In genomic region chr16:89746043-89746442, GRCh38 we compare ENCODE assay signal across 22 cellular contexts. TPM values are rescaled to one million over a fixed set of nuclear protein-coding genes. Genes with fewer than 3 reads are reported as not detected.
A peak's percentile ranks its signal among the peaks of the same experiment; 100 is the strongest.
DNase-seq lines count a peak whose midpoint lies in the region; ATAC-seq, FAIRE-seq and TF ChIP-seq lines count a peak whose summit lies in the region.
"Had no signal": no experiment of that assay in that cellular context is flagged by ENCODE, and none has a peak within 500 bp of the region (broad histone marks: within the 10 kb centered on the region; RNA-seq: fewer than 3 reads in every experiment).

No MANE protein-coding gene starts in this region.

- ATAC-seq in K562, result no peak
- no peak for ATAC-seq in GM21360 (IDR thresholded peaks at IDR 0.05; ENCODE audit: unreplicated experiment)
- ATAC-seq: HCT116 had no signal

- no peak overlapping the region for H2AFZ ChIP-seq in K562 (ENCODE audit: low read depth, low read length)

- H3K9ac ChIP-seq in K562 (ENCODE audit: insufficient read depth in 1 of 2, low read depth in 2 of 2, low read length in 2 of 2), result no peak overlapping the region
- H3K9ac ChIP-seq: SK-N-SH had no signal

- TF ChIP-seq POLR2A in K562 (conservative IDR thresholded peaks at IDR 0.05), result no peak

- no peak for TF ChIP-seq RAD21 in K562 (CRISPR knock-in tag; conservative IDR thresholded peaks at IDR 0.05 in 1 of 2, IDR thresholded peaks at IDR 0.05 in 1 of 2)

- BruUV-seq in K562 (replicated peaks; lab: Mats Ljungman, UMichigan), result no TSS peak

- no peak for TF ChIP-seq CTCF in K562 (IDR thresholded peaks at IDR 0.05 in 2 of 3, conservative IDR thresholded peaks at IDR 0.05 in 1 of 3; ENCODE audit: insufficient read depth in 2 of 3, low read depth in 1 of 3, low read length in 3 of 3)

- DNase-seq in activated naive CD4-positive, alpha-beta T cell treated with anti-CD3 and anti-CD28 coated beads, Interleukin-2, amount 10 ng/mL, durations not matched to agents 7 days and 5 days, result no peak
- DNase-seq in activated naive CD4-positive, alpha-beta T cell treated with anti-CD3 and anti-CD28 coated beads for 36 hours, result no peak
- DNase-seq in K562 (ENCODE audit: extremely low read depth in 1 of 4, low spot score in 3 of 4), result no peak
- DNase-seq in activated T-helper 2 cell treated with anti-CD3 and anti-CD28 coated beads, Interferon-gamma antibody, Interleukin-2, Interleukin-4, amounts not matched to agents 10 μg/mL and 5 μg/mL and 100 μg/mL, durations not matched to agents 14 hours and 24 hours and 36 hours (ENCODE audit: low spot score), result no peak
- no peak for DNase-seq in NCI-H2171 treated with DMSO at 0.1 percent for 48 hours (lab: John Stamatoyannopoulos, UW)
- DNase-seq: CD8-positive, alpha-beta memory T cell; DMS153; NCI-H1048; NCI-H1417; NCI-H1694; NCI-H2029 treated with DMSO at 0.1 percent for 48 hours; NCI-H2227 treated with DMSO at 0.1 percent for 48 hours; NCI-H69; SIG-M5; SK-N-SH had no signal

- no peak for TF ChIP-seq EP300 in K562 (IDR thresholded peaks at IDR 0.05; ENCODE audit: low read length)

- H3K4me3 ChIP-seq in K562, result no peak overlapping the region

- no peaks in the 10 kb centered on the region for H4K20me1 ChIP-seq in K562 (replicated peaks; ENCODE audit: control insufficient read depth, insufficient read depth, low read length)

- intact Hi-C loops in activated naive CD4-positive, alpha-beta T cell treated with anti-CD3 and anti-CD28 coated beads for 36 hours (cut with micrococcal nuclease), result no loop called here
- intact Hi-C loops in K562 (cut with micrococcal nuclease), result no loop called here
- intact Hi-C loops in activated T-helper 2 cell treated with anti-CD3 and anti-CD28 coated beads, Interferon-gamma antibody, Interleukin-2, Interleukin-4, amounts not matched to agents 10 μg/mL and 5 μg/mL and 100 μg/mL, durations not matched to agents 14 hours and 24 hours and 36 hours (cut with micrococcal nuclease), result no loop called here

- no peaks in the 10 kb centered on the region for H3K9me3 ChIP-seq in K562 (replicated peaks; ENCODE audit: control insufficient read depth, insufficient read depth, low read depth, low read length)
- H3K9me3 ChIP-seq: SK-N-SH had no signal

- H3K4me3 Mint-ChIP-seq in activated naive CD4-positive, alpha-beta T cell treated with anti-CD3 and anti-CD28 coated beads, Interleukin-2, amount 10 ng/mL, durations not matched to agents 7 days and 5 days, result no peak overlapping the region
- no peak overlapping the region for H3K4me3 Mint-ChIP-seq in activated naive CD4-positive, alpha-beta T cell treated with anti-CD3 and anti-CD28 coated beads for 36 hours
- no peak overlapping the region for H3K4me3 Mint-ChIP-seq in activated T-helper 2 cell treated with anti-CD3 and anti-CD28 coated beads, Interferon-gamma antibody, Interleukin-2, Interleukin-4, amounts not matched to agents 10 μg/mL and 5 μg/mL and 100 μg/mL, durations not matched to agents 14 hours and 24 hours and 36 hours (ENCODE audit: low read depth)
- H3K4me3 Mint-ChIP-seq: B cell; CD8-positive, alpha-beta memory T cell; IgD-negative memory B cell had no signal

- no peaks in the 10 kb centered on the region for H3K9me3 Mint-ChIP-seq in activated naive CD4-positive, alpha-beta T cell treated with anti-CD3 and anti-CD28 coated beads, Interleukin-2, amount 10 ng/mL, durations not matched to agents 7 days and 5 days
- no peaks in the 10 kb centered on the region for H3K9me3 Mint-ChIP-seq in activated naive CD4-positive, alpha-beta T cell treated with anti-CD3 and anti-CD28 coated beads for 36 hours
- no peaks in the 10 kb centered on the region for H3K9me3 Mint-ChIP-seq in activated T-helper 2 cell treated with anti-CD3 and anti-CD28 coated beads, Interferon-gamma antibody, Interleukin-2, Interleukin-4, amounts not matched to agents 10 μg/mL and 5 μg/mL and 100 μg/mL, durations not matched to agents 14 hours and 24 hours and 36 hours
- H3K9me3 Mint-ChIP-seq: CD8-positive, alpha-beta memory T cell; IgD-negative memory B cell had no signal

- POLR2A ChIA-PET in K562 (lab: Yijun Ruan, JAX), result interaction anchor here (0.7 to 1.5 kb wide), 5 partner anchors 9 to 46 kb away, joined by 3 to 8 read pairs (median 4); no protein-coding TSS in a partner anchor

- H3K36me3 Mint-ChIP-seq in activated naive CD4-positive, alpha-beta T cell treated with anti-CD3 and anti-CD28 coated beads, Interleukin-2, amount 10 ng/mL, durations not matched to agents 7 days and 5 days, result peaks cover 42% of the 10 kb centered on the region
- peaks cover 32% of the 10 kb centered on the region for H3K36me3 Mint-ChIP-seq in activated naive CD4-positive, alpha-beta T cell treated with anti-CD3 and anti-CD28 coated beads for 36 hours (ENCODE audit: low read depth)
- H3K36me3 Mint-ChIP-seq in activated T-helper 2 cell treated with anti-CD3 and anti-CD28 coated beads, Interferon-gamma antibody, Interleukin-2, Interleukin-4, amounts not matched to agents 10 μg/mL and 5 μg/mL and 100 μg/mL, durations not matched to agents 14 hours and 24 hours and 36 hours (ENCODE audit: low read depth), result peaks cover 67% of the 10 kb centered on the region

- H3K27me3 Mint-ChIP-seq in activated naive CD4-positive, alpha-beta T cell treated with anti-CD3 and anti-CD28 coated beads, Interleukin-2, amount 10 ng/mL, durations not matched to agents 7 days and 5 days, result no peaks in the 10 kb centered on the region
- H3K27me3 Mint-ChIP-seq in activated naive CD4-positive, alpha-beta T cell treated with anti-CD3 and anti-CD28 coated beads for 36 hours (ENCODE audit: low read depth), result no peaks in the 10 kb centered on the region
- H3K27me3 Mint-ChIP-seq in activated T-helper 2 cell treated with anti-CD3 and anti-CD28 coated beads, Interferon-gamma antibody, Interleukin-2, Interleukin-4, amounts not matched to agents 10 μg/mL and 5 μg/mL and 100 μg/mL, durations not matched to agents 14 hours and 24 hours and 36 hours (ENCODE audit: low read depth), result no peaks in the 10 kb centered on the region
- H3K27me3 Mint-ChIP-seq: B cell; CD8-positive, alpha-beta memory T cell; IgD-negative memory B cell had no signal

- no peaks in the 10 kb centered on the region for H3K27me3 ChIP-seq in K562 (ENCODE audit: control insufficient read depth in 2 of 2, insufficient read depth in 2 of 2, low read length in 2 of 2)
- no peaks in the 10 kb centered on the region for H3K27me3 ChIP-seq in layer of hippocampus (ENCODE audit: control insufficient read depth, insufficient read depth, low read length)

- in situ Hi-C loops in K562 (cut with MboI), result no loop called here

- no peak overlapping the region for H3K4me2 ChIP-seq in K562 (ENCODE audit: insufficient read depth, low read length)
- H3K4me2 ChIP-seq: SK-N-SH had no signal

- no peaks in the 10 kb centered on the region for H3K9me1 ChIP-seq in K562 (ENCODE audit: control insufficient read depth, insufficient read depth, low read length)

- peaks cover 8% of the 10 kb centered on the region for H3K4me1 Mint-ChIP-seq in activated naive CD4-positive, alpha-beta T cell treated with anti-CD3 and anti-CD28 coated beads, Interleukin-2, amount 10 ng/mL, durations not matched to agents 7 days and 5 days
- peaks cover 12% of the 10 kb centered on the region for H3K4me1 Mint-ChIP-seq in activated naive CD4-positive, alpha-beta T cell treated with anti-CD3 and anti-CD28 coated beads for 36 hours (ENCODE audit: low read depth)
- H3K4me1 Mint-ChIP-seq in activated T-helper 2 cell treated with anti-CD3 and anti-CD28 coated beads, Interferon-gamma antibody, Interleukin-2, Interleukin-4, amounts not matched to agents 10 μg/mL and 5 μg/mL and 100 μg/mL, durations not matched to agents 14 hours and 24 hours and 36 hours (ENCODE audit: low read depth), result peaks cover 4% of the 10 kb centered on the region

- H3K27ac ChIP-seq in K562 (ENCODE audit: extremely low read depth, low read depth, low read length) (no peak overlapping the region), layer of hippocampus (ENCODE audit: low read depth, low read length) (peak overlapping the region; percentile 21)
- H3K27ac ChIP-seq: 22Rv1, C4-2B had no signal

- FAIRE-seq in K562 (lab: Jason Lieb, UNC), result no peak

- H3K27ac Mint-ChIP-seq in activated naive CD4-positive, alpha-beta T cell treated with anti-CD3 and anti-CD28 coated beads, Interleukin-2, amount 10 ng/mL, durations not matched to agents 7 days and 5 days, result peak overlapping the region; percentile 28
- H3K27ac Mint-ChIP-seq in activated naive CD4-positive, alpha-beta T cell treated with anti-CD3 and anti-CD28 coated beads for 36 hours, result no peak overlapping the region
- no peak overlapping the region for H3K27ac Mint-ChIP-seq in activated T-helper 2 cell treated with anti-CD3 and anti-CD28 coated beads, Interferon-gamma antibody, Interleukin-2, Interleukin-4, amounts not matched to agents 10 μg/mL and 5 μg/mL and 100 μg/mL, durations not matched to agents 14 hours and 24 hours and 36 hours
- H3K27ac Mint-ChIP-seq: B cell, IgD-negative memory B cell had no signal

- CTCF ChIA-PET in activated naive CD4-positive, alpha-beta T cell treated with anti-CD3 and anti-CD28 coated beads, Interleukin-2, amount 10 ng/mL, durations not matched to agents 7 days and 5 days (lab: Charles Lee), result no interaction called here
- CTCF ChIA-PET in activated naive CD4-positive, alpha-beta T cell treated with anti-CD3 and anti-CD28 coated beads for 36 hours (lab: Charles Lee), result interaction anchor here (1.3 kb wide), 1 partner anchor 164 kb away, joined by 3 read pairs; no protein-coding TSS in a partner anchor
- CTCF ChIA-PET in K562 (lab: Yijun Ruan, JAX; ENCODE audit: low intra/inter-chr PET ratio), result no interaction called here

- WGBS in K562 (ENCODE audit: insufficient coverage, low coverage, missing lambda C conversion rate), result 83% methylated on average over 12 of the region's 15 CpGs

- peaks cover 92% of the 10 kb centered on the region for H3K36me3 ChIP-seq in K562 (ENCODE audit: control insufficient read depth, insufficient read depth, low read length)

- no peaks in the 10 kb centered on the region; a peak in 1 of 5 replicates for H3K4me1 ChIP-seq in K562 (replicated peaks in 1 of 2; ENCODE audit: control insufficient read depth in 2 of 2, insufficient read depth in 2 of 2, low read length in 2 of 2)

- H3K79me2 ChIP-seq in K562 (ENCODE audit: control insufficient read depth, insufficient read depth, low read length), result no peaks in the 10 kb centered on the region

RNA-seq across cellular contexts. Expression of gene ZNF276, which starts 24.7 kb away (rescaled TPM):
- 10 to 100 TPM; 19.8 to 25.3 TPM for total RNA-seq in activated naive CD4-positive, alpha-beta T cell treated with anti-CD3 and anti-CD28 coated beads for 36 hours
- 123 and 273 TPM in 2 replicates for total RNA-seq in K562 (2011; cell fraction: chromatin; rRNA removed; ENCODE audit: low replicate concordance)
- 130 and 136 TPM in 2 replicates for total RNA-seq in K562 (2011; cell fraction: nucleolus; rRNA removed)
- 112 and 149 TPM in 2 replicates for total RNA-seq in K562 (2011; cell fraction: nucleoplasm; rRNA removed)
- 28.0 and 31.4 TPM in 2 replicates for total RNA-seq in K562 (2014; rRNA removed)
- total RNA-seq in K562 (2014; rRNA removed; fragmentation: Illumina TruSeq; extraction: Trizol), result 9.2 and 9.8 TPM in 2 replicates
- 13.9 and 16.9 TPM in 2 replicates for total RNA-seq in K562 (2015; rRNA removed; fragmentation: Illumina TruSeq; extraction: Trizol)
- 40.0 and 43.9 TPM in 2 replicates for total RNA-seq in K562 (2021)
- polyA plus RNA-seq in K562 (2011; rRNA removed), result 15.8 and 21.7 TPM in 2 replicates
- polyA plus RNA-seq in K562 (2011; cell fraction: cytosol; rRNA removed), result 16.1 and 25.5 TPM in 2 replicates
- 120 and 167 TPM in 2 replicates for polyA plus RNA-seq in K562 (2011; cell fraction: nucleus; rRNA removed)
- polyA plus RNA-seq in K562 (2012), result 27.0 and 27.2 TPM in 2 replicates
- polyA plus RNA-seq in K562 (2014; fragmentation: Illumina TruSeq; extraction: Trizol), result 17.2 and 29.0 TPM in 2 replicates
- under 1 TPM; 0.49 to 0.80 TPM for polyA plus RNA-seq in K562 (2014; fragmentation: Nextera tagmentation; extraction: Ambion mirVana)
- polyA plus RNA-seq in K562 (2014; rRNA removed), result 36.7 and 42.4 TPM in 2 replicates
- polyA minus RNA-seq in K562 (2011; rRNA and poly(A)+ RNA removed), result 6.4 and 10.5 TPM in 2 replicates
- polyA minus RNA-seq in K562 (2011; cell fraction: cytosol; rRNA and poly(A)+ RNA removed), result 16.7 and 19.7 TPM in 2 replicates
- 27.6 and 35.0 TPM in 2 replicates for polyA minus RNA-seq in K562 (2011; cell fraction: nucleus; rRNA and poly(A)+ RNA removed)
- 34.4 and 35.5 TPM in 2 replicates for total RNA-seq in activated T-helper 2 cell treated with anti-CD3 and anti-CD28 coated beads, Interferon-gamma antibody, Interleukin-2, Interleukin-4, amounts not matched to agents 10 μg/mL and 5 μg/mL and 100 μg/mL, durations not matched to agents 14 hours and 24 hours and 36 hours

RNA-seq across cellular contexts. Expression of gene VPS9D1, which starts 25.3 kb away (rescaled TPM):
- total RNA-seq in activated naive CD4-positive, alpha-beta T cell treated with anti-CD3 and anti-CD28 coated beads for 36 hours, result 1 to 10 TPM in 1 of 2 experiments, under 1 TPM in 1; 0.91 to 1.4 TPM
- total RNA-seq in K562 (2011; cell fraction: chromatin; rRNA removed; ENCODE audit: low replicate concordance), result 5.2 and 13.2 TPM in 2 replicates
- total RNA-seq in K562 (2011; cell fraction: nucleolus; rRNA removed), result 9.5 and 9.9 TPM in 2 replicates
- 4.3 and 4.5 TPM in 2 replicates for total RNA-seq in K562 (2011; cell fraction: nucleoplasm; rRNA removed)
- total RNA-seq in K562 (2014; rRNA removed), result 2.9 and 3.0 TPM in 2 replicates
- 0.26 and 0.33 TPM in 2 replicates for total RNA-seq in K562 (2014; rRNA removed; fragmentation: Illumina TruSeq; extraction: Trizol)
- 0.58 and 0.94 TPM in 2 replicates for total RNA-seq in K562 (2015; rRNA removed; fragmentation: Illumina TruSeq; extraction: Trizol)
- 3.1 and 3.7 TPM in 2 replicates for total RNA-seq in K562 (2021)
- polyA plus RNA-seq in K562 (2011; rRNA removed), result 0.95 and 2.9 TPM in 2 replicates
- polyA plus RNA-seq in K562 (2011; cell fraction: cytosol; rRNA removed), result 1.3 and 3.5 TPM in 2 replicates
- 9.4 and 15.9 TPM in 2 replicates for polyA plus RNA-seq in K562 (2011; cell fraction: nucleus; rRNA removed)
- 4.5 and 13.7 TPM in 2 replicates for polyA plus RNA-seq in K562 (2012)
- polyA plus RNA-seq in K562 (2014; fragmentation: Illumina TruSeq; extraction: Trizol), result 1.1 and 2.7 TPM in 2 replicates
- polyA plus RNA-seq in K562 (2014; fragmentation: Nextera tagmentation; extraction: Ambion mirVana), result 1 to 10 TPM; 1.0 to 1.4 TPM
- 3.0 and 3.5 TPM in 2 replicates for polyA plus RNA-seq in K562 (2014; rRNA removed)
- polyA minus RNA-seq in K562 (2011; rRNA and poly(A)+ RNA removed), result 0.42 and 0.66 TPM in 2 replicates
- polyA minus RNA-seq in K562 (2011; cell fraction: cytosol; rRNA and poly(A)+ RNA removed), result 1.8 and 2.7 TPM in 2 replicates
- polyA minus RNA-seq in K562 (2011; cell fraction: nucleus; rRNA and poly(A)+ RNA removed), result 2.7 and 2.9 TPM in 2 replicates
- 4.6 and 4.8 TPM in 2 replicates for total RNA-seq in activated T-helper 2 cell treated with anti-CD3 and anti-CD28 coated beads, Interferon-gamma antibody, Interleukin-2, Interleukin-4, amounts not matched to agents 10 μg/mL and 5 μg/mL and 100 μg/mL, durations not matched to agents 14 hours and 24 hours and 36 hours

RNA-seq across cellular contexts. Expression of gene SPATA2L, which starts 44.5 kb away (rescaled TPM):
- 1 to 10 TPM in 1 of 2 experiments, under 1 TPM in 1; 0.93 to 1.2 TPM for total RNA-seq in activated naive CD4-positive, alpha-beta T cell treated with anti-CD3 and anti-CD28 coated beads for 36 hours
- total RNA-seq in K562 (2011; cell fraction: chromatin; rRNA removed; ENCODE audit: low replicate concordance), result 4.8 and 30.8 TPM in 2 replicates
- 32.7 and 32.9 TPM in 2 replicates for total RNA-seq in K562 (2011; cell fraction: nucleolus; rRNA removed)
- 10.5 and 10.9 TPM in 2 replicates for total RNA-seq in K562 (2011; cell fraction: nucleoplasm; rRNA removed)
- total RNA-seq in K562 (2014; rRNA removed) (17.0 and 19.7 TPM in 2 replicates), K562 (2014; rRNA removed; fragmentation: Illumina TruSeq; extraction: Trizol) (0.26 and 0.47 TPM in 2 replicates), K562 (2015; rRNA removed; fragmentation: Illumina TruSeq; extraction: Trizol) (4.3 and 5.1 TPM in 2 replicates), K562 (2021) (19.2 and 19.4 TPM in 2 replicates)
- polyA plus RNA-seq in K562 (2011; rRNA removed) (4.0 and 4.5 TPM in 2 replicates), K562 (2014; fragmentation: Illumina TruSeq; extraction: Trizol) (1.1 and 3.7 TPM in 2 replicates), K562 (2014; fragmentation: Nextera tagmentation; extraction: Ambion mirVana) (under 1 TPM in 1 of 2 experiments, not detected in 1; 0.13 TPM), K562 (2014; rRNA removed) (11.5 and 15.2 TPM in 2 replicates)
- polyA plus RNA-seq in K562 (2011; cell fraction: cytosol; rRNA removed), result 5.7 and 25.8 TPM in 2 replicates
- 10.9 and 25.7 TPM in 2 replicates for polyA plus RNA-seq in K562 (2011; cell fraction: nucleus; rRNA removed)
- polyA plus RNA-seq in K562 (2012), result 11.3 and 11.6 TPM in 2 replicates
- 0.33 and 1.8 TPM in 2 replicates for polyA minus RNA-seq in K562 (2011; rRNA and poly(A)+ RNA removed)
- 7.8 and 11.9 TPM in 2 replicates for polyA minus RNA-seq in K562 (2011; cell fraction: cytosol; rRNA and poly(A)+ RNA removed)
- 5.7 and 11.7 TPM in 2 replicates for polyA minus RNA-seq in K562 (2011; cell fraction: nucleus; rRNA and poly(A)+ RNA removed)
- 10.9 and 12.9 TPM in 2 replicates for total RNA-seq in activated T-helper 2 cell treated with anti-CD3 and anti-CD28 coated beads, Interferon-gamma antibody, Interleukin-2, Interleukin-4, amounts not matched to agents 10 μg/mL and 5 μg/mL and 100 μg/mL, durations not matched to agents 14 hours and 24 hours and 36 hours

RNA-seq across cellular contexts. Expression of gene CDK10, which starts 59.6 kb away (rescaled TPM):
- total RNA-seq in activated naive CD4-positive, alpha-beta T cell treated with anti-CD3 and anti-CD28 coated beads for 36 hours, result 100 to 1,000 TPM; 128 to 158 TPM
- total RNA-seq in K562 (2011; cell fraction: chromatin; rRNA removed; ENCODE audit: low replicate concordance), result 275 and 586 TPM in 2 replicates
- 284 and 289 TPM in 2 replicates for total RNA-seq in K562 (2011; cell fraction: nucleolus; rRNA removed)
- 252 and 255 TPM in 2 replicates for total RNA-seq in K562 (2011; cell fraction: nucleoplasm; rRNA removed)
- total RNA-seq in K562 (2014; rRNA removed), result 40.1 and 55.8 TPM in 2 replicates
- 25.5 and 34.8 TPM in 2 replicates for total RNA-seq in K562 (2014; rRNA removed; fragmentation: Illumina TruSeq; extraction: Trizol)
- total RNA-seq in K562 (2015; rRNA removed; fragmentation: Illumina TruSeq; extraction: Trizol), result 35.8 and 40.3 TPM in 2 replicates
- 65.1 and 75.4 TPM in 2 replicates for total RNA-seq in K562 (2021)
- 55.9 and 77.3 TPM in 2 replicates for polyA plus RNA-seq in K562 (2011; rRNA removed)
- 39.7 and 56.1 TPM in 2 replicates for polyA plus RNA-seq in K562 (2011; cell fraction: cytosol; rRNA removed)
- polyA plus RNA-seq in K562 (2011; cell fraction: nucleus; rRNA removed), result 756 and 811 TPM in 2 replicates
- 45.3 and 62.2 TPM in 2 replicates for polyA plus RNA-seq in K562 (2012)
- 38.0 and 46.5 TPM in 2 replicates for polyA plus RNA-seq in K562 (2014; fragmentation: Illumina TruSeq; extraction: Trizol)
- 1 to 10 TPM; 2.0 to 3.3 TPM for polyA plus RNA-seq in K562 (2014; fragmentation: Nextera tagmentation; extraction: Ambion mirVana)
- 75.0 and 85.1 TPM in 2 replicates for polyA plus RNA-seq in K562 (2014; rRNA removed)
- 21.7 and 25.8 TPM in 2 replicates for polyA minus RNA-seq in K562 (2011; rRNA and poly(A)+ RNA removed)
- polyA minus RNA-seq in K562 (2011; cell fraction: cytosol; rRNA and poly(A)+ RNA removed), result 16.0 and 16.3 TPM in 2 replicates
- 56.4 and 75.0 TPM in 2 replicates for polyA minus RNA-seq in K562 (2011; cell fraction: nucleus; rRNA and poly(A)+ RNA removed)
- 95.5 and 103 TPM in 2 replicates for total RNA-seq in activated T-helper 2 cell treated with anti-CD3 and anti-CD28 coated beads, Interferon-gamma antibody, Interleukin-2, Interleukin-4, amounts not matched to agents 10 μg/mL and 5 μg/mL and 100 μg/mL, durations not matched to agents 14 hours and 24 hours and 36 hours
